Comparison of ENCODE assay signal across 2 cellular contexts in the genomic region with DNA sequence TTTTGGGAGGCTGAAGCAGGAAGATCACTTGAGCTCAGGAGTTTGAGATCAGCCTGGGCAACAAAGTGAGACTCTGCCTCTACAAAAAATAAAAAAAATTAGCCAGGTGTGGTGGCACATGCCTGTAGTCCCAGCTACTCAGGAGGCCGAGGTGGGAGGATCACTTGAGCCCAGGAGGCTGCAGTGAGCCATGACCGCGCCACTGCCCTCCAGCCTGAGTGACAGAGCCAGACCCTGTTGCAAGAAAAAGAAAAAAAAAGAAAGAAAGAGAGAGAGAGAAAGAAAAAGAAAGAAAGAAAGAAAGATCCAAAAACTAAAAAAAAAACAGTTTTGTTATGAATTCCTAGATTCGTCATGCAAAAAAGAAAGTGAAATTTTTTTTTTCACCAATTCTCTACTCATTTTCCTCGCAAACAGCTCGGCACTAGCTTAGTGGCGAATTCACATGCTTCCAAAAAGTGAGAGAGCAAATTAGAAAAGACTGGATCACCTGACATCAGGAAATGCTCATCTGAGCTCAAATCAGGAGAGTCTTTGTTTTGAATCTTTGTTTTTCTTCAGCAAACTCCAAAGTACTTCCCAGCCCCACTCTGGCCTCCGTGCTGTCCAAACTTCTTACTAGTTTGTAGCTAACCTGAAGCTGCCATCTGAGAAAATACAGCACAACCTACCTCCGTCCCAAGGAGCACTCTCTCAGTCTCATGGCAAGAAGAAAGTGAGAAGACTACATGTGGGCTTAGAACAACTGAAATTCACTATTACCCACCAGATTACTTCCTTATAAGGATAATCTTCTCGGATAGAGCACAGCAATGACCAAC.
TF ChIP-seq lines count a peak whose summit lies in the region.

No MANE protein-coding gene starts in this region.

TF ChIP-seq in HepG2, 621 proteins besides CTCF, POLR2A, EP300 and RAD21:
- TF ChIP-seq NR2F6 (IDR thresholded peaks at IDR 0.05) (no peak), NR2F6 (CRISPR knock-in tag; IDR thresholded peaks at IDR 0.05) (no peak), MYNN (CRISPR knock-in tag; IDR thresholded peaks at IDR 0.05; ENCODE audit: low read depth) (no peak), POLR2G (IDR thresholded peaks at IDR 0.05; ENCODE audit: low read depth, low read length) (no peak), ZNF567 (CRISPR knock-in tag; IDR thresholded peaks at IDR 0.05; ENCODE audit: borderline replicate concordance) (no peak), ZNF501 (CRISPR knock-in tag; IDR thresholded peaks at IDR 0.05) (no peak), DR1 (CRISPR knock-in tag; IDR thresholded peaks at IDR 0.05) (no peak), ZFAT (CRISPR knock-in tag; conservative IDR thresholded peaks at IDR 0.05) (peak; percentile 92)
- TF ChIP-seq, protein P1, sequence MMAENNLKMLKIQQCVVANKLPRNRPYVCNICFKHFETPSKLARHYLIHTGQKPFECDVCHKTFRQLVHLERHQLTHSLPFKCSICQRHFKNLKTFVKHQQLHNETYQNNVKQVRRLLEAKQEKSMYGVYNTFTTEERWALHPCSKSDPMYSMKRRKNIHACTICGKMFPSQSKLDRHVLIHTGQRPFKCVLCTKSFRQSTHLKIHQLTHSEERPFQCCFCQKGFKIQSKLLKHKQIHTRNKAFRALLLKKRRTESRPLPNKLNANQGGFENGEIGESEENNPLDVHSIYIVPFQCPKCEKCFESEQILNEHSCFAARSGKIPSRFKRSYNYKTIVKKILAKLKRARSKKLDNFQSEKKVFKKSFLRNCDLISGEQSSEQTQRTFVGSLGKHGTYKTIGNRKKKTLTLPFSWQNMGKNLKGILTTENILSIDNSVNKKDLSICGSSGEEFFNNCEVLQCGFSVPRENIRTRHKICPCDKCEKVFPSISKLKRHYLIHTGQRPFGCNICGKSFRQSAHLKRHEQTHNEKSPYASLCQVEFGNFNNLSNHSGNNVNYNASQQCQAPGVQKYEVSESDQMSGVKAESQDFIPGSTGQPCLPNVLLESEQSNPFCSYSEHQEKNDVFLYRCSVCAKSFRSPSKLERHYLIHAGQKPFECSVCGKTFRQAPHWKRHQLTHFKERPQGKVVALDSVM (CRISPR knock-in tag; IDR thresholded peaks at IDR 0.05) = peak; percentile 82

TF ChIP-seq in GM12878, 131 proteins besides CTCF, POLR2A, EP300 and RAD21:
- TF ChIP-seq KLF5 (IDR thresholded peaks at IDR 0.05; ENCODE audit: partially characterized antibody) (no peak), NR2C2 (IDR thresholded peaks at IDR 0.05; ENCODE audit: borderline replicate concordance, control insufficient read depth, insufficient read length, low read depth) (no peak), JUNB (IDR thresholded peaks at IDR 0.05) (no peak), TCF12 (IDR thresholded peaks at IDR 0.05; ENCODE audit: low read depth, low read length) (no peak), ATF3 (IDR thresholded peaks at IDR 0.05; ENCODE audit: borderline replicate concordance, extremely low read depth, low read depth, low read length) (no peak), NBN (IDR thresholded peaks at IDR 0.05) (no peak), HSF1 (IDR thresholded peaks at IDR 0.05; ENCODE audit: low read depth, low read length) (no peak), TAF1 (IDR thresholded peaks at IDR 0.05; ENCODE audit: borderline replicate concordance, low read depth, low read length) (no peak), MYC (IDR thresholded peaks at IDR 0.05; ENCODE audit: insufficient read depth, insufficient read length, insufficient replicate concordance, low read length, severe bottlenecking) (no peak)
- TF ChIP-seq, protein P2, sequence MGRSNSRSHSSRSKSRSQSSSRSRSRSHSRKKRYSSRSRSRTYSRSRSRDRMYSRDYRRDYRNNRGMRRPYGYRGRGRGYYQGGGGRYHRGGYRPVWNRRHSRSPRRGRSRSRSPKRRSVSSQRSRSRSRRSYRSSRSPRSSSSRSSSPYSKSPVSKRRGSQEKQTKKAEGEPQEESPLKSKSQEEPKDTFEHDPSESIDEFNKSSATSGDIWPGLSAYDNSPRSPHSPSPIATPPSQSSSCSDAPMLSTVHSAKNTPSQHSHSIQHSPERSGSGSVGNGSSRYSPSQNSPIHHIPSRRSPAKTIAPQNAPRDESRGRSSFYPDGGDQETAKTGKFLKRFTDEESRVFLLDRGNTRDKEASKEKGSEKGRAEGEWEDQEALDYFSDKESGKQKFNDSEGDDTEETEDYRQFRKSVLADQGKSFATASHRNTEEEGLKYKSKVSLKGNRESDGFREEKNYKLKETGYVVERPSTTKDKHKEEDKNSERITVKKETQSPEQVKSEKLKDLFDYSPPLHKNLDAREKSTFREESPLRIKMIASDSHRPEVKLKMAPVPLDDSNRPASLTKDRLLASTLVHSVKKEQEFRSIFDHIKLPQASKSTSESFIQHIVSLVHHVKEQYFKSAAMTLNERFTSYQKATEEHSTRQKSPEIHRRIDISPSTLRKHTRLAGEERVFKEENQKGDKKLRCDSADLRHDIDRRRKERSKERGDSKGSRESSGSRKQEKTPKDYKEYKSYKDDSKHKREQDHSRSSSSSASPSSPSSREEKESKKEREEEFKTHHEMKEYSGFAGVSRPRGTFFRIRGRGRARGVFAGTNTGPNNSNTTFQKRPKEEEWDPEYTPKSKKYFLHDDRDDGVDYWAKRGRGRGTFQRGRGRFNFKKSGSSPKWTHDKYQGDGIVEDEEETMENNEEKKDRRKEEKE (IDR thresholded peaks at IDR 0.05) = no peak
